In genomic region chr19:9641810-9642209, GRCh38 we compare ENCODE assay signal across 3 cellular contexts.
TF ChIP-seq lines count a peak whose summit lies in the region.

No MANE protein-coding gene starts in this region.

TF ChIP-seq in GM23338, 12 proteins besides CTCF, POLR2A, EP300 and RAD21 (continues in another document):
- TF ChIP-seq ZNF114 (CRISPR knock-in tag; IDR thresholded peaks at IDR 0.05) (no peak), POLR2AphosphoS5 (IDR thresholded peaks at IDR 0.05; ENCODE audit: low read depth) (no peak), ZNF462 (CRISPR knock-in tag; IDR thresholded peaks at IDR 0.05) (no peak), NANOG (IDR thresholded peaks at IDR 0.05; ENCODE audit: borderline replicate concordance) (no peak)

TF ChIP-seq in HEK293, 187 proteins besides CTCF, POLR2A, EP300 and RAD21:
- TF ChIP-seq KLF17 (tag by site-specific recombination; IDR thresholded peaks at IDR 0.05) (0 out of 2 replicates have a peak, but pooled peaks have one; percentile 34), SETDB1 (IDR thresholded peaks at IDR 0.05; ENCODE audit: insufficient read length, low read length) (peak; percentile 26), PRDM2 (tag by site-specific recombination; IDR thresholded peaks at IDR 0.05; ENCODE audit: borderline replicate concordance) (no peak)

TF ChIP-seq in K562, 482 proteins besides CTCF, POLR2A, EP300 and RAD21:
- TF ChIP-seq ZNF311 (CRISPR knock-in tag; IDR thresholded peaks at IDR 0.05) = no peak
- peak; percentile 98 for TF ChIP-seq CBX5 (IDR thresholded peaks at IDR 0.05; ENCODE audit: borderline replicate concordance, low read depth)
- TF ChIP-seq TRIM24 (IDR thresholded peaks at IDR 0.05) = peak; percentile 51 to 81; a peak in 3 of 4 replicates
- no peak for TF ChIP-seq KDM2B (CRISPR knock-in tag; IDR thresholded peaks at IDR 0.05)
- no peak for TF ChIP-seq IRF1 (CRISPR knock-in tag; IDR thresholded peaks at IDR 0.05; ENCODE audit: borderline replicate concordance)
- TF ChIP-seq ZNF57 (CRISPR knock-in tag; IDR thresholded peaks at IDR 0.05) = peak; percentile 100
- TF ChIP-seq CBX1 (IDR thresholded peaks at IDR 0.05; ENCODE audit: low read depth) = peak; percentile 77
- TF ChIP-seq NR2C2 (CRISPR knock-in tag; IDR thresholded peaks at IDR 0.05) = no peak
- TF ChIP-seq NR2C2 (tag; IDR thresholded peaks at IDR 0.05) = no peak
- TF ChIP-seq ZNF785 (CRISPR knock-in tag; IDR thresholded peaks at IDR 0.05) = no peak
- TF ChIP-seq TCF15 (CRISPR knock-in tag; IDR thresholded peaks at IDR 0.05) = no peak
- no peak for TF ChIP-seq ZNF584 (CRISPR knock-in tag; IDR thresholded peaks at IDR 0.05; ENCODE audit: low read depth)
- TF ChIP-seq TRIM28 (IDR thresholded peaks at IDR 0.05) = peak; percentile 97
- TF ChIP-seq MTA3 (IDR thresholded peaks at IDR 0.05; ENCODE audit: borderline replicate concordance) = no peak
- peak; percentile 49 for TF ChIP-seq E2F8 (IDR thresholded peaks at IDR 0.05; ENCODE audit: low read depth, partially characterized antibody)
- TF ChIP-seq GABPB1 (CRISPR knock-in tag; IDR thresholded peaks at IDR 0.05) = no peak
- TF ChIP-seq CBX3 (IDR thresholded peaks at IDR 0.05; ENCODE audit: borderline replicate concordance in 1 of 2, low read length in 2 of 2) = peak in 1 of 2 experiments; percentile 97; a peak in 2 of 3 replicates
- peak; percentile 93 for TF ChIP-seq XRCC3 (IDR thresholded peaks at IDR 0.05)
- peak; percentile 59; the same call in 1 of the 2 replicates for TF ChIP-seq ZEB2 (IDR thresholded peaks at IDR 0.05)
- TF ChIP-seq NBN (IDR thresholded peaks at IDR 0.05; ENCODE audit: low read depth) = no peak
- peak; percentile 94 for TF ChIP-seq ZNF280A (IDR thresholded peaks at IDR 0.05; ENCODE audit: low read depth, partially characterized antibody)
- no peak for TF ChIP-seq ZNF232 (CRISPR knock-in tag; IDR thresholded peaks at IDR 0.05)
- TF ChIP-seq ZBED1 (IDR thresholded peaks at IDR 0.05) = peak; percentile 60; the same call in 1 of the 2 replicates
